ENCODE assay signal across 9 cellular contexts in the genomic region with DNA sequence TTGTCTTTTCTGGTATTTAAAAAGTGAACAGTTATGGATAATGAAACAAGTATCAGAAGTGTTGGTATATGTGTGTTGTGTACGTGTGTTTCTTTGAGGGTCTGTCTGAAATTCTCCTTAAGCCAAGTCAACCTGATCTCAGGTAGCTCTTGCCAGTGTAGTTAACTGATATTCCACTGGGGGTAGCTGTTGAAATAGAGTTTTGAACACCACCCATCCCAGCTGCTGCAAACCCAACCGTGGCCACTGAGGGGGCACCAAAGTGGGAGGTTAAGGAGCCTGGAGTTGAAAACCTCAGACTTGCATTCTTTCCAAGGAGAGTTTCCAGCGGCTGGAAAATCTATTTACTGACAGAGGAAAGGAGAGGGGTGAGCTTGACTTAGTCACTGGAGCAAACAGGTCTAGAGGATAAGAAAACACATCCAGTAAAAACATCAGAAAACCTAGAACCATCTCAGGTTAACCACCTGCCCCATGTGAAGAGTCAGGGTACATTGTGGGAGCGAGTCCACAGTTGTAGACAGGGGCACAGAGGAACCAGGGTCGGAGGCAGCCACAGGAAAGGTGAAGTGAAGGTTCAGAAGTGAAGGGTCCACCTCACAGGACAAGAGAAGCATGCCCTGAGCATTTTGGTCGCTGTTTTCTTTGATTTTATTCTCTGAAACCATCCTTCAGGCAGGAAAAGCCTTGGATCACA. TPM values are rescaled to one million over a fixed set of nuclear protein-coding genes. Genes with fewer than 3 reads are reported as not detected.
DNase-seq lines count a peak whose midpoint lies in the region; ATAC-seq and TF ChIP-seq lines count a peak whose summit lies in the region.
"Had no signal": no experiment of that assay in that cellular context is flagged by ENCODE, and none has a peak within 500 bp of the region (broad histone marks: within the 10 kb centered on the region; RNA-seq: fewer than 3 reads in every experiment).

No MANE protein-coding gene starts in this region.

- no peak overlapping the region for H3K4me3 ChIP-seq in naive thymus-derived CD4-positive, alpha-beta T cell (ENCODE audit: low read length)
- H3K4me3 ChIP-seq: thoracic aorta had no signal

- peak; percentile 48 to 70 for ATAC-seq in activated CD4-positive, CD25-positive, alpha-beta regulatory T cell treated with anti-CD3 and anti-CD28 coated beads, Interleukin-2, amount 50 U/mL, for 24 hours
- ATAC-seq in GM21737 (IDR thresholded peaks at IDR 0.05; ENCODE audit: unreplicated experiment) = peak; percentile 88
- peak; percentile 78 for ATAC-seq in naive thymus-derived CD4-positive, alpha-beta T cell

- no peak overlapping the region for H3K27ac Mint-ChIP-seq in naive thymus-derived CD4-positive, alpha-beta T cell

- intact Hi-C loops in naive thymus-derived CD4-positive, alpha-beta T cell (cut with micrococcal nuclease) = loop anchor here in 1 of 2 donors (1.0 kb wide), 1 partner anchor 648 kb away; no protein-coding TSS in a partner anchor

- TF ChIP-seq EP300 in Ishikawa (IDR thresholded peaks at IDR 0.05; ENCODE audit: borderline replicate concordance) = no peak

- H3K4me1 Mint-ChIP-seq in naive thymus-derived CD4-positive, alpha-beta T cell = no peaks in the 10 kb centered on the region

- CTCF ChIA-PET in naive thymus-derived CD4-positive, alpha-beta T cell (lab: Charles Lee) = interaction anchor here (0.6 to 1.2 kb wide), 3 partner anchors 9 to 650 kb away, joined by 3 to 5 read pairs (median 3); a partner anchor contains a TSS

- TF ChIP-seq RAD21 in Ishikawa (IDR thresholded peaks at IDR 0.05; ENCODE audit: low read depth) = peak; percentile 75

- peaks cover 0 to 4% (median 0%) of the 10 kb centered on the region in 11 donors for H3K9me3 Mint-ChIP-seq in naive thymus-derived CD4-positive, alpha-beta T cell

- H3K27ac ChIP-seq in naive thymus-derived CD4-positive, alpha-beta T cell (ENCODE audit: low read depth, low read length) = no peak overlapping the region
- H3K27ac ChIP-seq: thoracic aorta had no signal

- no peak overlapping the region for H3K4me3 Mint-ChIP-seq in naive thymus-derived CD4-positive, alpha-beta T cell

- no peaks in the 10 kb centered on the region for H3K4me1 ChIP-seq in naive thymus-derived CD4-positive, alpha-beta T cell (ENCODE audit: control insufficient read depth in 2 of 2, insufficient read depth in 2 of 2, low read length in 2 of 2)

- H3K9me3 ChIP-seq in naive thymus-derived CD4-positive, alpha-beta T cell (ENCODE audit: control insufficient read depth in 2 of 3, low read length in 3 of 3) = no peaks in the 10 kb centered on the region
- H3K9me3 ChIP-seq: thoracic aorta had no signal

- POLR2A ChIA-PET in naive thymus-derived CD4-positive, alpha-beta T cell (lab: Charles Lee) = interaction anchor here (0.9 kb wide), 1 partner anchor 9 kb away, joined by 3 read pairs; a partner anchor contains a TSS

- no peaks in the 10 kb centered on the region for H3K36me3 ChIP-seq in naive thymus-derived CD4-positive, alpha-beta T cell (ENCODE audit: control insufficient read depth in 2 of 3, insufficient read depth in 3 of 3, low read length in 3 of 3)
- H3K36me3 ChIP-seq: thoracic aorta had no signal

- no peaks in the 10 kb centered on the region for H3K27me3 ChIP-seq in naive thymus-derived CD4-positive, alpha-beta T cell (ENCODE audit: control insufficient read depth in 2 of 2, insufficient read depth in 2 of 2, low read length in 2 of 2)

- DNase-seq in activated CD4-positive, CD25-positive, alpha-beta regulatory T cell treated with anti-CD3 and anti-CD28 coated beads, Interleukin-2, amount 50 U/mL, for 72 hours = no peak
- DNase-seq in RKO (ENCODE audit: low spot score) (peak; percentile 61), amygdala (lab: John Stamatoyannopoulos, UW) (no peak)
- peak; percentile 8 for DNase-seq in central memory CD4-positive, alpha-beta T cell
- DNase-seq in naive thymus-derived CD4-positive, alpha-beta T cell = peak in 7 of 9 donors; percentile 11 to 38 (median 24)

- no peaks in the 10 kb centered on the region for H3K36me3 Mint-ChIP-seq in naive thymus-derived CD4-positive, alpha-beta T cell

- peaks cover 4 to 17% (median 12%) of the 10 kb centered on the region in 5 donors for H3K27me3 Mint-ChIP-seq in naive thymus-derived CD4-positive, alpha-beta T cell

TF ChIP-seq in Ishikawa, 13 proteins besides CTCF, POLR2A, EP300 and RAD21:
- TF ChIP-seq, protein P1, sequence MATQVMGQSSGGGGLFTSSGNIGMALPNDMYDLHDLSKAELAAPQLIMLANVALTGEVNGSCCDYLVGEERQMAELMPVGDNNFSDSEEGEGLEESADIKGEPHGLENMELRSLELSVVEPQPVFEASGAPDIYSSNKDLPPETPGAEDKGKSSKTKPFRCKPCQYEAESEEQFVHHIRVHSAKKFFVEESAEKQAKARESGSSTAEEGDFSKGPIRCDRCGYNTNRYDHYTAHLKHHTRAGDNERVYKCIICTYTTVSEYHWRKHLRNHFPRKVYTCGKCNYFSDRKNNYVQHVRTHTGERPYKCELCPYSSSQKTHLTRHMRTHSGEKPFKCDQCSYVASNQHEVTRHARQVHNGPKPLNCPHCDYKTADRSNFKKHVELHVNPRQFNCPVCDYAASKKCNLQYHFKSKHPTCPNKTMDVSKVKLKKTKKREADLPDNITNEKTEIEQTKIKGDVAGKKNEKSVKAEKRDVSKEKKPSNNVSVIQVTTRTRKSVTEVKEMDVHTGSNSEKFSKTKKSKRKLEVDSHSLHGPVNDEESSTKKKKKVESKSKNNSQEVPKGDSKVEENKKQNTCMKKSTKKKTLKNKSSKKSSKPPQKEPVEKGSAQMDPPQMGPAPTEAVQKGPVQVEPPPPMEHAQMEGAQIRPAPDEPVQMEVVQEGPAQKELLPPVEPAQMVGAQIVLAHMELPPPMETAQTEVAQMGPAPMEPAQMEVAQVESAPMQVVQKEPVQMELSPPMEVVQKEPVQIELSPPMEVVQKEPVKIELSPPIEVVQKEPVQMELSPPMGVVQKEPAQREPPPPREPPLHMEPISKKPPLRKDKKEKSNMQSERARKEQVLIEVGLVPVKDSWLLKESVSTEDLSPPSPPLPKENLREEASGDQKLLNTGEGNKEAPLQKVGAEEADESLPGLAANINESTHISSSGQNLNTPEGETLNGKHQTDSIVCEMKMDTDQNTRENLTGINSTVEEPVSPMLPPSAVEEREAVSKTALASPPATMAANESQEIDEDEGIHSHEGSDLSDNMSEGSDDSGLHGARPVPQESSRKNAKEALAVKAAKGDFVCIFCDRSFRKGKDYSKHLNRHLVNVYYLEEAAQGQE (IDR thresholded peaks at IDR 0.05; ENCODE audit: low read depth) = no peak
- no peak for TF ChIP-seq TCF12 (IDR thresholded peaks at IDR 0.05; ENCODE audit: low read depth)
- no peak for TF ChIP-seq EGR1 (IDR thresholded peaks at IDR 0.05)
- TF ChIP-seq FOXM1 (IDR thresholded peaks at IDR 0.05; ENCODE audit: borderline replicate concordance, low read depth) = no peak
- no peak for TF ChIP-seq TAF1 (IDR thresholded peaks at IDR 0.05; ENCODE audit: low read depth)
- no peak for TF ChIP-seq CEBPB (IDR thresholded peaks at IDR 0.05)
- no peak for TF ChIP-seq CREB1 (IDR thresholded peaks at IDR 0.05; ENCODE audit: low read depth)
- TF ChIP-seq, protein P2, sequence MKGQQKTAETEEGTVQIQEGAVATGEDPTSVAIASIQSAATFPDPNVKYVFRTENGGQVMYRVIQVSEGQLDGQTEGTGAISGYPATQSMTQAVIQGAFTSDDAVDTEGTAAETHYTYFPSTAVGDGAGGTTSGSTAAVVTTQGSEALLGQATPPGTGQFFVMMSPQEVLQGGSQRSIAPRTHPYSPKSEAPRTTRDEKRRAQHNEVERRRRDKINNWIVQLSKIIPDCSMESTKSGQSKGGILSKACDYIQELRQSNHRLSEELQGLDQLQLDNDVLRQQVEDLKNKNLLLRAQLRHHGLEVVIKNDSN (IDR thresholded peaks at IDR 0.05) = no peak
- TF ChIP-seq, protein P3, sequence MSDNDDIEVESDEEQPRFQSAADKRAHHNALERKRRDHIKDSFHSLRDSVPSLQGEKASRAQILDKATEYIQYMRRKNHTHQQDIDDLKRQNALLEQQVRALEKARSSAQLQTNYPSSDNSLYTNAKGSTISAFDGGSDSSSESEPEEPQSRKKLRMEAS (IDR thresholded peaks at IDR 0.05) = no peak
- no peak for TF ChIP-seq YY1 (IDR thresholded peaks at IDR 0.05; ENCODE audit: low read depth)
- no peak for TF ChIP-seq TEAD4 (IDR thresholded peaks at IDR 0.05)
- TF ChIP-seq NFIC (IDR thresholded peaks at IDR 0.05) = no peak
- no peak for TF ChIP-seq ZBTB7A (IDR thresholded peaks at IDR 0.05; ENCODE audit: low read depth)
TF ChIP-seq in Ishikawa: peak in this region for 0.

RNA-seq across cellular contexts. Expression of a gene that starts 8.8 kb away (rescaled TPM):
- 10 to 100 TPM; 32.3 to 59.7 (median 39.2) TPM for total RNA-seq in naive thymus-derived CD4-positive, alpha-beta T cell
- polyA plus RNA-seq in naive thymus-derived CD4-positive, alpha-beta T cell = 10 to 100 TPM; 38.3 to 40.7 TPM

Comparison
In these comparisons a context has a peak if more than half of its experiments do, and no peak if none do; other contexts are left out.
1. DNase-seq: peak in RKO (single experiment), central memory CD4-positive, alpha-beta T cell (single experiment) and naive thymus-derived CD4-positive, alpha-beta T cell (7 of 9); none in activated CD4-positive, CD25-positive, alpha-beta regulatory T cell treated with anti-CD3 and anti-CD28 coated beads, Interleukin-2, amount 50 U/mL, for 72 hours (single experiment) and amygdala (0 of 56).
2. Peak in every context shown above with its lines, with median percentiles within 50 percentile points of each other: ATAC-seq.